In the genomic region with DNA sequence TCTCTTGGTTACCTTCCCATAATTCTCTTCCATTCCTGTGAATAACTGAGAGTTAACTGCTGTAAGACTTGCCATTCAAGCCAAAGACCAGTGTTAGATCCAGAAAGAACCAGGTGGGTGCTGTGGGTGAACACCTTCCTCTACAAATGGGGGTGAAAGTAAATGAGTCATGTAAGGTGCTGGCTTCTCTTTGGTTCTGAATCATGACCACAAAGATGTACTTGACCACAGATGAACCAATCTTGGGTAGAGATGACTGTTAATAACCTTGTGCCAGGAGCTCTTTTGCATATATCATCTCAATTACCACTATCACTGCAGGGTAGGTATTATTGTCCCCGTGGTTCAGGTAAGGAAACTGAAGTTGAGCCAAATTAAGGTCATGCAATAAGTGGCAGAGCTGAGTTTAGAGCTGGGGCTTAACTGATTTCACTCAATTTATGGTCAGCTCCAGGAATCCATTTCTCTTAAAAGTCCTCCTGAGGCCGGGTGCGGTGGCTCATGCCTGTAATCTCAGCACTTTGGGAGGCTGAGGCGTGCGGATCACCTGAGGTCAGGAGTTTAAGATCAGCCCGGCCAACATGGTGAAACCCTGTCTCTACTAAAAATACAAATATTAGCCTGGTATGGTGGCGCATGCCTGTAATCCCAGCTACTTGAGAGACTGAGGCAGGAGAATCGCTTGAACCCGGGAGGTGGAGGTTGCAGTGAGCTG, we compare ENCODE assay signal across 9 cellular contexts.
DNase-seq lines count a peak whose midpoint lies in the region; ATAC-seq and TF ChIP-seq lines count a peak whose summit lies in the region.
"Had no signal": no experiment of that assay in that cellular context is flagged by ENCODE, and none has a peak within 500 bp of the region (broad histone marks: within the 10 kb centered on the region; RNA-seq: fewer than 3 reads in every experiment).

No MANE protein-coding gene starts in this region.

- no peaks in the 10 kb centered on the region for H3K79me2 ChIP-seq in DND-41 (ENCODE audit: insufficient read depth, low read length)

- H3K36me3 ChIP-seq in DND-41 (ENCODE audit: insufficient read depth, low read length), result no peaks in the 10 kb centered on the region
- H3K36me3 ChIP-seq: neutrophil had no signal

- H3K4me3 ChIP-seq in DND-41 (ENCODE audit: low read depth in 1 of 2, low read length in 2 of 2), result no peak overlapping the region

- no peak overlapping the region for H3K4me2 ChIP-seq in DND-41 (ENCODE audit: insufficient read depth, low read length)

- 0 out of 3 replicates have a peak, but pooled peaks have one; percentile 33 for ATAC-seq in DND-41 (ENCODE audit: insufficient read depth, low read depth)
- peak; percentile 93 for ATAC-seq in HG03045 (IDR thresholded peaks at IDR 0.05; ENCODE audit: unreplicated experiment)

- no peaks in the 10 kb centered on the region for H3K4me1 ChIP-seq in DND-41 (ENCODE audit: insufficient read depth, low read length)

- DNase-seq in DND-41 (no peak), GM19240 (ENCODE audit: insufficient read length, low spot score) (peak; percentile 20), SHP77 (lab: John Stamatoyannopoulos, UW) (no peak), NCI-H1092 treated with DMSO at 0.1 percent for 48 hours (lab: John Stamatoyannopoulos, UW) (no peak), inferior parietal cortex (ENCODE audit: extremely low spot score) (no peak), GM03348 (ENCODE audit: low spot score) (no peak)
- DNase-seq in activated CD8-positive, alpha-beta memory T cell treated with anti-CD3 and anti-CD28 coated beads, Interleukin-2, amount 50 U/mL, for 48 hours, result peak; percentile 56

- no peaks in the 10 kb centered on the region for H3K27me3 ChIP-seq in DND-41 (ENCODE audit: insufficient read depth, low read length, poor library complexity)
- H3K27me3 ChIP-seq: neutrophil had no signal

- H2AFZ ChIP-seq in DND-41 (ENCODE audit: low read depth, low read length), result no peak overlapping the region

- no peak overlapping the region for H3K27ac ChIP-seq in DND-41 (ENCODE audit: low read length)
- H3K27ac ChIP-seq: neutrophil had no signal

- no peaks in the 10 kb centered on the region for H3K9me3 ChIP-seq in DND-41 (ENCODE audit: insufficient read depth, low read length, severe bottlenecking)
- H3K9me3 ChIP-seq: neutrophil had no signal

- H3K9ac ChIP-seq in DND-41 (ENCODE audit: low read depth, low read length), result no peak overlapping the region

- no peak for TF ChIP-seq CTCF in DND-41 (IDR thresholded peaks at IDR 0.05; ENCODE audit: borderline replicate concordance, extremely low read depth, low read length, poor library complexity, severe bottlenecking)

- H4K20me1 ChIP-seq in DND-41 (ENCODE audit: insufficient read depth, low read length), result no peaks in the 10 kb centered on the region

Comparison
In these comparisons a context has a peak if more than half of its experiments do, and no peak if none do; other contexts are left out.
1. DNase-seq: peak in GM19240 (single experiment) and activated CD8-positive, alpha-beta memory T cell treated with anti-CD3 and anti-CD28 coated beads, Interleukin-2, amount 50 U/mL, for 48 hours (single experiment); none in DND-41 (single experiment), SHP77 (0 of 2), NCI-H1092 treated with DMSO at 0.1 percent for 48 hours (single experiment), inferior parietal cortex (single experiment) and GM03348 (single experiment).